Comparison of ENCODE assay signal across 20 cellular contexts in genomic region chr7:116380030-116380429, GRCh38.
DNase-seq lines count a peak whose midpoint lies in the region; ATAC-seq and TF ChIP-seq lines count a peak whose summit lies in the region.
"Had no signal": no experiment of that assay in that cellular context is flagged by ENCODE, and none has a peak within 500 bp of the region (broad histone marks: within the 10 kb centered on the region; RNA-seq: fewer than 3 reads in every experiment).

No MANE protein-coding gene starts in this region.

- in situ Hi-C loops in brain microvascular endothelial cell (cut with HindIII; ENCODE audit: low pct_ligation_motif_present, low sequenced_read_pairs) = no loop called here

- 71 to 73% methylated on average over 1 of the region's 1 CpG for WGBS in sigmoid colon, 2 donors
- 95 to 100% methylated on average over 1 of the region's 1 CpG for WGBS in endodermal cell (ENCODE audit: insufficient coverage in 1 of 2, insufficient read length in 1 of 2), 2 experiments

- TF ChIP-seq POLR2A in sigmoid colon (IDR thresholded peaks at IDR 0.05) = no peak

- no peaks in the 10 kb centered on the region for H3K36me3 Mint-ChIP-seq in endodermal cell (ENCODE audit: low read depth)
- H3K36me3 Mint-ChIP-seq: CD8-positive, alpha-beta memory T cell had no signal

- no peak overlapping the region for H3K4me3 ChIP-seq in AG10803 (ENCODE audit: low read length)
- peak overlapping the region; percentile 21 for H3K4me3 ChIP-seq in adipocyte (ENCODE audit: low read length)
- no peak overlapping the region for H3K4me3 ChIP-seq in fibroblast of villous mesenchyme (ENCODE audit: low read depth, low read length)
- H3K4me3 ChIP-seq in sigmoid colon = no peak overlapping the region
- H3K4me3 ChIP-seq in endodermal cell (ENCODE audit: low read length) = no peak overlapping the region
- no peak overlapping the region for H3K4me3 ChIP-seq in brain microvascular endothelial cell (ENCODE audit: low read depth, low read length)
- H3K4me3 ChIP-seq: adrenal gland, prostate gland, spleen had no signal

- intact Hi-C loops in sigmoid colon (cut with DNase I) = no loop called here

- H3K4me1 ChIP-seq in adipocyte (ENCODE audit: control insufficient read depth, insufficient read depth, low read length) (peaks cover 32% of the 10 kb centered on the region), sigmoid colon (peaks cover 0 to 16% (median 12%) of the 10 kb centered on the region in 4 donors), endodermal cell (ENCODE audit: control insufficient read depth, insufficient read depth, low read length) (no peaks in the 10 kb centered on the region)
- H3K4me1 ChIP-seq: adrenal gland, prostate gland, spleen had no signal

- peaks cover 6% of the 10 kb centered on the region for H3K9me3 Mint-ChIP-seq in endodermal cell

- H3K27ac ChIP-seq in sigmoid colon = peak overlapping the region in 3 of 4 donors; percentile 15 to 47 (median 47)
- no peak overlapping the region for H3K27ac ChIP-seq in endodermal cell (ENCODE audit: low read depth, low read length)
- H3K27ac ChIP-seq in brain microvascular endothelial cell = no peak overlapping the region
- H3K27ac ChIP-seq: adrenal gland, prostate gland, spleen had no signal

- TF ChIP-seq CTCF in AG10803 (conservative IDR thresholded peaks at IDR 0.05; ENCODE audit: low read length) (no peak), fibroblast of villous mesenchyme (IDR thresholded peaks at IDR 0.05; ENCODE audit: insufficient read depth, low read depth, low read length) (no peak), sigmoid colon (IDR thresholded peaks at IDR 0.05) (no peak), endodermal cell (conservative IDR thresholded peaks at IDR 0.05) (no peak), brain microvascular endothelial cell (IDR thresholded peaks at IDR 0.05; ENCODE audit: low read depth, low read length, missing control alignments) (no peak)

- TF ChIP-seq EP300 in sigmoid colon (IDR thresholded peaks at IDR 0.05) = no peak

- peak; percentile 72 for DNase-seq in AG10803 (ENCODE audit: low read depth)
- DNase-seq in adipocyte (ENCODE audit: low read depth) = peak; percentile 79
- peak; percentile 29 for DNase-seq in fibroblast of villous mesenchyme (ENCODE audit: low read depth)
- DNase-seq in sigmoid colon = no peak
- DNase-seq in endodermal cell = no peak
- no peak for DNase-seq in activated CD4-positive, CD25-positive, alpha-beta regulatory T cell treated with anti-CD3 and anti-CD28 coated beads, Interleukin-2, amount 50 U/mL, for 72 hours
- DNase-seq in brain microvascular endothelial cell = no peak
- DNase-seq: activated gamma-delta T cell; adrenal gland; caudate nucleus; CD8-positive, alpha-beta memory T cell; effector memory CD4-positive, alpha-beta T cell; hypothalamus; islet precursor cell; KBM-7; NCI-H1092 treated with DMSO at 0.1 percent for 48 hours; spleen had no signal

- H3K9me3 ChIP-seq in adipocyte (ENCODE audit: control insufficient read depth, low read length) (no peaks in the 10 kb centered on the region), sigmoid colon (no peaks in the 10 kb centered on the region), endodermal cell (ENCODE audit: control insufficient read depth, low read length) (no peaks in the 10 kb centered on the region)
- H3K9me3 ChIP-seq: adrenal gland, prostate gland, spleen had no signal

- no peak overlapping the region for H3K4me3 Mint-ChIP-seq in endodermal cell
- H3K4me3 Mint-ChIP-seq: CD8-positive, alpha-beta memory T cell; nephron had no signal

- peaks cover 7% of the 10 kb centered on the region for H3K4me1 Mint-ChIP-seq in endodermal cell
- H3K4me1 Mint-ChIP-seq: CD8-positive, alpha-beta memory T cell had no signal

- H3K36me3 ChIP-seq in adipocyte (ENCODE audit: control insufficient read depth, insufficient read depth, low read length, severe bottlenecking) (no peaks in the 10 kb centered on the region), sigmoid colon (no peaks in the 10 kb centered on the region), endodermal cell (ENCODE audit: control insufficient read depth, insufficient read depth, low read length) (no peaks in the 10 kb centered on the region), brain microvascular endothelial cell (replicated peaks) (no peaks in the 10 kb centered on the region)
- H3K36me3 ChIP-seq: adrenal gland, prostate gland, spleen had no signal

- no peak for ATAC-seq in GM19324 (IDR thresholded peaks at IDR 0.05; ENCODE audit: low FRiP score, unreplicated experiment)

- H3K27ac Mint-ChIP-seq in endodermal cell = no peak overlapping the region

- H3K9ac ChIP-seq in adipocyte (ENCODE audit: low read length) (peak overlapping the region; percentile 78), endodermal cell (ENCODE audit: extremely low read depth, low read length, poor library complexity, severe bottlenecking) (no peak overlapping the region)

- no peaks in the 10 kb centered on the region for H3K27me3 ChIP-seq in adipocyte (replicated peaks; ENCODE audit: control insufficient read depth, insufficient read depth, low read length)
- no peaks in the 10 kb centered on the region for H3K27me3 ChIP-seq in sigmoid colon
- H3K27me3 ChIP-seq in endodermal cell (ENCODE audit: control insufficient read depth, insufficient read depth, low read length, poor library complexity, severe bottlenecking) = no peaks in the 10 kb centered on the region
- no peaks in the 10 kb centered on the region for H3K27me3 ChIP-seq in brain microvascular endothelial cell (replicated peaks)
- H3K27me3 ChIP-seq: adrenal gland, spleen had no signal

- H3K27me3 Mint-ChIP-seq in endodermal cell (ENCODE audit: insufficient read depth) = no peaks in the 10 kb centered on the region

Comparison
In these comparisons a context has a peak if more than half of its experiments do, and no peak if none do; other contexts are left out.
1. DNase-seq: peak in AG10803 (single experiment), adipocyte (single experiment) and fibroblast of villous mesenchyme (single experiment); none in sigmoid colon (single experiment), endodermal cell (single experiment), activated CD4-positive, CD25-positive, alpha-beta regulatory T cell treated with anti-CD3 and anti-CD28 coated beads, Interleukin-2, amount 50 U/mL, for 72 hours (single experiment) and brain microvascular endothelial cell (single experiment).
2. H3K27ac ChIP-seq: peak in sigmoid colon (3 of 4); none in endodermal cell (single experiment) and brain microvascular endothelial cell (single experiment).